ENCODE assay signal across 20 cellular contexts in the genomic region with DNA sequence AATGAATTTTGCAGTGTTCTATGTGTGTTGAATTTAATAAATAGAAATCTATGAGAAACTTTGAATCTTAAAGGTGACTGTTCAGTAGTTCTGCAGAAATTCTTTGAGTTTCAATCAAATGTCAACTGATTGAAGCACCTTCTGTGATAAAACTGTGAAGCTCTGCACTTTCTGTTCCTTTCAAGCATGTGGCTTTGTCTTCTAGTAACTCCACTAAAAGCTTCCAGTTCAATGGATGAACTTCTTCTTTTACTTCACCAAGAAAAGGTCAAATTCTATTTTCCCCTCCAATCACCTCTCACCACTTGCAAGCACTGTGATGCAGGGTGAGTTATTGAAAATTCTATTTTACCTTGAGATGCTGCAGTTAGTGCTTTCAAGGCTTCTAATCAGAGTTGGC.
DNase-seq lines count a peak whose midpoint lies in the region; ATAC-seq and TF ChIP-seq lines count a peak whose summit lies in the region.
"Had no signal": no experiment of that assay in that cellular context is flagged by ENCODE, and none has a peak within 500 bp of the region (broad histone marks: within the 10 kb centered on the region; RNA-seq: fewer than 3 reads in every experiment).

No MANE protein-coding gene starts in this region.

- peaks cover 3% of the 10 kb centered on the region for H3K9me3 Mint-ChIP-seq in activated CD8-positive, alpha-beta T cell treated with anti-CD3 and anti-CD28 coated beads for 36 hours
- peaks cover 5% of the 10 kb centered on the region for H3K9me3 Mint-ChIP-seq in activated CD8-positive, alpha-beta T cell treated with anti-CD3 and anti-CD28 coated beads, Interleukin-2, amount 10 ng/mL, durations not matched to agents 7 days and 5 days (ENCODE audit: insufficient read depth)
- H3K9me3 Mint-ChIP-seq in GM23338: no peaks in the 10 kb centered on the region
- no peaks in the 10 kb centered on the region for H3K9me3 Mint-ChIP-seq in neural progenitor cell

- TF ChIP-seq CTCF in activated CD8-positive, alpha-beta T cell treated with anti-CD3 and anti-CD28 coated beads for 36 hours (IDR thresholded peaks at IDR 0.05): no peak
- TF ChIP-seq CTCF in GM23338 (conservative IDR thresholded peaks at IDR 0.05; ENCODE audit: low read depth in 2 of 2) (no peak), neural progenitor cell (IDR thresholded peaks at IDR 0.05) (no peak)

- H4K20me1 ChIP-seq in GM23338 (replicated peaks; ENCODE audit: insufficient read depth) (no peaks in the 10 kb centered on the region), neural progenitor cell (ENCODE audit: low read depth) (no peaks in the 10 kb centered on the region)

- H3K27me3 Mint-ChIP-seq in activated CD8-positive, alpha-beta T cell treated with anti-CD3 and anti-CD28 coated beads for 36 hours: no peaks in the 10 kb centered on the region
- H3K27me3 Mint-ChIP-seq in activated CD8-positive, alpha-beta T cell treated with anti-CD3 and anti-CD28 coated beads, Interleukin-2, amount 10 ng/mL, durations not matched to agents 7 days and 5 days (ENCODE audit: low read depth): no peaks in the 10 kb centered on the region
- H3K27me3 Mint-ChIP-seq in GM23338 (ENCODE audit: insufficient read depth, low read depth, poor library complexity): no peaks in the 10 kb centered on the region
- H3K27me3 Mint-ChIP-seq in neural progenitor cell (ENCODE audit: insufficient read depth, low read depth): no peaks in the 10 kb centered on the region
- H3K27me3 Mint-ChIP-seq: CD4-positive, alpha-beta memory T cell had no signal

- no peak overlapping the region for H3K4me3 Mint-ChIP-seq in activated CD8-positive, alpha-beta T cell treated with anti-CD3 and anti-CD28 coated beads for 36 hours
- H3K4me3 Mint-ChIP-seq in activated CD8-positive, alpha-beta T cell treated with anti-CD3 and anti-CD28 coated beads, Interleukin-2, amount 10 ng/mL, durations not matched to agents 7 days and 5 days: no peak overlapping the region
- H3K4me3 Mint-ChIP-seq in GM23338 (no peak overlapping the region), neural progenitor cell (no peak overlapping the region)

- H3F3A ChIP-seq in GM23338 (replicated peaks; ENCODE audit: low read depth) (no peaks in the 10 kb centered on the region), neural progenitor cell (ENCODE audit: low read depth) (no peaks in the 10 kb centered on the region)

- CTCF ChIA-PET in activated CD8-positive, alpha-beta T cell treated with anti-CD3 and anti-CD28 coated beads for 36 hours (lab: Charles Lee): no interaction called here
- CTCF ChIA-PET in activated CD8-positive, alpha-beta T cell treated with anti-CD3 and anti-CD28 coated beads, Interleukin-2, amount 10 ng/mL, durations not matched to agents 7 days and 5 days (lab: Charles Lee): no interaction called here

- no peaks in the 10 kb centered on the region for H3K9me3 ChIP-seq in neural progenitor cell (ENCODE audit: low read depth)
- H3K9me3 ChIP-seq: HAP-1 had no signal

- H2AFZ ChIP-seq in GM23338 (peak overlapping the region; percentile 15; the same call in 1 of the 2 replicates), neural progenitor cell (replicated peaks) (no peak overlapping the region)

- no peak overlapping the region for H3K9ac ChIP-seq in neural progenitor cell

- no peaks in the 10 kb centered on the region for H3K36me3 Mint-ChIP-seq in activated CD8-positive, alpha-beta T cell treated with anti-CD3 and anti-CD28 coated beads for 36 hours (ENCODE audit: low read depth)
- peaks cover 4% of the 10 kb centered on the region for H3K36me3 Mint-ChIP-seq in activated CD8-positive, alpha-beta T cell treated with anti-CD3 and anti-CD28 coated beads, Interleukin-2, amount 10 ng/mL, durations not matched to agents 7 days and 5 days (ENCODE audit: low read depth)
- no peaks in the 10 kb centered on the region for H3K36me3 Mint-ChIP-seq in GM23338 (ENCODE audit: low read depth)
- H3K36me3 Mint-ChIP-seq in neural progenitor cell: no peaks in the 10 kb centered on the region

- POLR2A ChIA-PET in activated CD8-positive, alpha-beta T cell treated with anti-CD3 and anti-CD28 coated beads for 36 hours (lab: Charles Lee): no interaction called here
- POLR2A ChIA-PET in activated CD8-positive, alpha-beta T cell treated with anti-CD3 and anti-CD28 coated beads, Interleukin-2, amount 10 ng/mL, durations not matched to agents 7 days and 5 days (lab: Charles Lee): no interaction called here

- H3K27me3 ChIP-seq in GM23338 (ENCODE audit: insufficient read depth) (no peaks in the 10 kb centered on the region), neural progenitor cell (no peaks in the 10 kb centered on the region)

- no peak for DNase-seq in activated CD8-positive, alpha-beta T cell treated with anti-CD3 and anti-CD28 coated beads for 36 hours
- no peak for DNase-seq in activated CD8-positive, alpha-beta T cell treated with anti-CD3 and anti-CD28 coated beads, Interleukin-2, amount 10 ng/mL, durations not matched to agents 7 days and 5 days
- DNase-seq in GM23338 (ENCODE audit: low spot score): no peak
- DNase-seq in RPMI8226: peak; percentile 42
- DNase-seq in neural progenitor cell (ENCODE audit: low spot score): no peak
- DNase-seq in foreskin melanocyte: no peak
- no peak for DNase-seq in NCI-H187 treated with DMSO at 0.1 percent for 48 hours (lab: John Stamatoyannopoulos, UW)
- DNase-seq: C1 segment of cervical spinal cord; CD4-positive, alpha-beta memory T cell; COR-L47; GOT3; KG1; MM.1S; NCI-H1417; NCI-H1694; NCI-H2081; NCI-H2227 treated with DMSO at 0.1 percent for 48 hours; SHP77 treated with DMSO at 0.1 percent for 48 hours had no signal

- H3K79me2 ChIP-seq in GM23338 (replicated peaks; ENCODE audit: insufficient read depth): no peaks in the 10 kb centered on the region
- no peaks in the 10 kb centered on the region for H3K79me2 ChIP-seq in neural progenitor cell (ENCODE audit: low read depth)

- peak; percentile 45 for ATAC-seq in activated CD8-positive, alpha-beta T cell treated with anti-CD3 and anti-CD28 coated beads for 36 hours
- no peak for ATAC-seq in activated CD8-positive, alpha-beta T cell treated with anti-CD3 and anti-CD28 coated beads, Interleukin-2, amount 10 ng/mL, durations not matched to agents 7 days and 5 days
- ATAC-seq in GM23338: no peak
- ATAC-seq: Panc1 had no signal

- H3K36me3 ChIP-seq in GM23338 (ENCODE audit: insufficient read depth): no peaks in the 10 kb centered on the region
- no peaks in the 10 kb centered on the region for H3K36me3 ChIP-seq in neural progenitor cell
- H3K36me3 ChIP-seq: HAP-1 had no signal

- H3K9me2 ChIP-seq in GM23338 (ENCODE audit: insufficient read depth): no peaks in the 10 kb centered on the region

- H3K4me3 ChIP-seq in GM23338 (no peak overlapping the region), neural progenitor cell (no peak overlapping the region)
- H3K4me3 ChIP-seq: HAP-1 had no signal

- H3K4me1 Mint-ChIP-seq in activated CD8-positive, alpha-beta T cell treated with anti-CD3 and anti-CD28 coated beads for 36 hours (ENCODE audit: low read depth): peaks cover 22% of the 10 kb centered on the region
- H3K4me1 Mint-ChIP-seq in activated CD8-positive, alpha-beta T cell treated with anti-CD3 and anti-CD28 coated beads, Interleukin-2, amount 10 ng/mL, durations not matched to agents 7 days and 5 days (ENCODE audit: low read depth): peaks cover 9% of the 10 kb centered on the region
- H3K4me1 Mint-ChIP-seq in GM23338: no peaks in the 10 kb centered on the region
- H3K4me1 Mint-ChIP-seq in neural progenitor cell: peaks cover 24% of the 10 kb centered on the region

- no peak overlapping the region for H3K4me2 ChIP-seq in GM23338
- no peak overlapping the region for H3K4me2 ChIP-seq in neural progenitor cell

- no peak overlapping the region for H3K27ac Mint-ChIP-seq in activated CD8-positive, alpha-beta T cell treated with anti-CD3 and anti-CD28 coated beads for 36 hours
- H3K27ac Mint-ChIP-seq in activated CD8-positive, alpha-beta T cell treated with anti-CD3 and anti-CD28 coated beads, Interleukin-2, amount 10 ng/mL, durations not matched to agents 7 days and 5 days: no peak overlapping the region
- no peak overlapping the region for H3K27ac Mint-ChIP-seq in GM23338
- H3K27ac Mint-ChIP-seq in neural progenitor cell: peak overlapping the region; percentile 57

- H3K27ac ChIP-seq in GM23338 (ENCODE audit: low read depth): no peak overlapping the region
- no peak overlapping the region for H3K27ac ChIP-seq in neural progenitor cell

- intact Hi-C loops in activated CD8-positive, alpha-beta T cell treated with anti-CD3 and anti-CD28 coated beads for 36 hours (cut with micrococcal nuclease): no loop called here

- no peaks in the 10 kb centered on the region for H3K4me1 ChIP-seq in GM23338 (ENCODE audit: insufficient read depth)
- H3K4me1 ChIP-seq in neural progenitor cell: no peaks in the 10 kb centered on the region
- H3K4me1 ChIP-seq: HAP-1 had no signal

TF ChIP-seq in GM23338, 12 proteins besides CTCF, POLR2A, EP300 and RAD21:
- TF ChIP-seq POLR2AphosphoS5 (IDR thresholded peaks at IDR 0.05; ENCODE audit: low read depth): no peak
